In the genomic region with DNA sequence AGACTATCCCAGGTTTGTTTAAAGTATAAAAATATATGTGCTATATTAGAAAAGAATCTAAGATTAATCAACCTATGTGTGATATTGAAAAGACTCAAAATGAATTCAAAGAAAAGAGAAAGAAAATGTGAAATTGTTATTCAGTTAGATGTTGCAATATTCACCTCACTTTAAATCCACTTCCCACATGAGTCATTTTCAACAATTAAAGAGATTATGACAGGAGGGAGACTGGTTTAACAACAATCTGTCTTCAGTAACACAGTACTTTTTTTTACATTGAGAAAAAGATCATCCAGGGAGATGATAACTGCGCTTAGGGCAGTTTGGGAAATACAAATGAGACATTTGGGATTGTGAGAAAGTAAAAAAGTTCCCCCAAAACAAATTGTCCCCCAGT, we compare ENCODE assay signal across 19 cellular contexts.
DNase-seq lines count a peak whose midpoint lies in the region; ATAC-seq, FAIRE-seq and TF ChIP-seq lines count a peak whose summit lies in the region.
"Had no signal": no experiment of that assay in that cellular context is flagged by ENCODE, and none has a peak within 500 bp of the region (broad histone marks: within the 10 kb centered on the region; RNA-seq: fewer than 3 reads in every experiment).

No MANE protein-coding gene starts in this region.

- H3K9ac ChIP-seq in HepG2 (ENCODE audit: insufficient read depth, low read depth, low read length): no peak overlapping the region

- CTCF ChIA-PET in HepG2 (lab: Yijun Ruan, JAX; ENCODE audit: low intra/inter-chr PET ratio, low total read pairs): no interaction called here

- TF ChIP-seq EP300 in HepG2 (IDR thresholded peaks at IDR 0.05; ENCODE audit: low read depth in 2 of 2, low read length in 2 of 2): no peak
- TF ChIP-seq EP300 in HepG2 (CRISPR knock-in tag; IDR thresholded peaks at IDR 0.05; ENCODE audit: borderline replicate concordance): no peak

- no peaks in the 10 kb centered on the region for H3K79me2 ChIP-seq in HepG2 (ENCODE audit: insufficient read depth, low read length)

- intact Hi-C loops in adrenal gland (cut with DNase I): no loop called here
- intact Hi-C loops in thyroid gland (cut with DNase I): no loop called here
- intact Hi-C loops in HepG2 (cut with micrococcal nuclease; ENCODE audit: unreplicated experiment): no loop called here

- BruUV-seq in HepG2 (replicated peaks; lab: Mats Ljungman, UMichigan): no TSS peak

- no peak overlapping the region for H3K27ac ChIP-seq in adrenal gland
- no peak overlapping the region for H3K27ac ChIP-seq in thyroid gland
- no peak overlapping the region for H3K27ac ChIP-seq in HepG2 (ENCODE audit: extremely low read length, insufficient read depth, low read length)
- H3K27ac ChIP-seq: dorsolateral prefrontal cortex, testis had no signal

- H3K36me3 ChIP-seq in adrenal gland (replicated peaks in 1 of 2): no peaks in the 10 kb centered on the region
- no peaks in the 10 kb centered on the region for H3K36me3 ChIP-seq in thyroid gland
- no peaks in the 10 kb centered on the region for H3K36me3 ChIP-seq in HepG2 (replicated peaks in 1 of 2; ENCODE audit: control insufficient read depth in 1 of 2, insufficient read depth in 2 of 2, low read length in 2 of 2)

- TF ChIP-seq POLR2A in adrenal gland (IDR thresholded peaks at IDR 0.05): no peak
- TF ChIP-seq POLR2A in thyroid gland (IDR thresholded peaks at IDR 0.05): no peak
- no peak for TF ChIP-seq POLR2A in HepG2 (IDR thresholded peaks at IDR 0.05; ENCODE audit: insufficient read depth in 1 of 2, low read depth in 2 of 2, low read length in 2 of 2)

- no peaks in the 10 kb centered on the region for H3K4me1 ChIP-seq in adrenal gland (replicated peaks in 1 of 2)
- no peaks in the 10 kb centered on the region for H3K4me1 ChIP-seq in thyroid gland
- H3K4me1 ChIP-seq in HepG2 (ENCODE audit: insufficient read depth, low read length): no peaks in the 10 kb centered on the region
- H3K4me1 ChIP-seq: testis had no signal

- H3K9me3 ChIP-seq in adrenal gland (replicated peaks in 1 of 3): no peaks in the 10 kb centered on the region
- no peaks in the 10 kb centered on the region for H3K9me3 ChIP-seq in thyroid gland
- H3K9me3 ChIP-seq in HepG2 (ENCODE audit: low read length): peaks cover 10% of the 10 kb centered on the region; the same call in 1 of the 2 replicates
- H3K9me3 ChIP-seq: testis had no signal

- H2AFZ ChIP-seq in HepG2 (ENCODE audit: low read length): no peak overlapping the region

- 86 to 95% (median 91%) methylated on average over 1 of the region's 1 CpG for WGBS in adrenal gland, 4 donors
- 88 to 91% methylated on average over 1 of the region's 1 CpG for WGBS in thyroid gland, 2 donors
- 0% methylated on average over 1 of the region's 1 CpG for WGBS in HepG2 (ENCODE audit: low lambda C conversion rate)

- H3K4me3 ChIP-seq in foreskin fibroblast (ENCODE audit: low read depth in 1 of 2, low read length in 2 of 2): no peak overlapping the region
- H3K4me3 ChIP-seq in adrenal gland: no peak overlapping the region
- no peak overlapping the region for H3K4me3 ChIP-seq in thyroid gland (replicated peaks in 1 of 3)
- no peak overlapping the region for H3K4me3 ChIP-seq in HepG2 (replicated peaks in 1 of 3; ENCODE audit: insufficient read depth in 1 of 3, low read depth in 2 of 3, low read length in 3 of 3)
- H3K4me3 ChIP-seq: dorsolateral prefrontal cortex, testis had no signal

- ATAC-seq in HG02973 (IDR thresholded peaks at IDR 0.05; ENCODE audit: unreplicated experiment) (no peak), HepG2 (no peak)
- ATAC-seq: activated CD8-positive, alpha-beta T cell treated with anti-CD3 and anti-CD28 coated beads, Interleukin-2, amount 10 ng/mL, durations not matched to agents 7 days and 5 days; natural killer cell; T-helper 17 cell had no signal

- no peak for TF ChIP-seq CTCF in foreskin fibroblast (IDR thresholded peaks at IDR 0.05; ENCODE audit: low read depth, low read length)
- TF ChIP-seq CTCF in adrenal gland (IDR thresholded peaks at IDR 0.05): no peak
- no peak for TF ChIP-seq CTCF in thyroid gland (IDR thresholded peaks at IDR 0.05)
- no peak for TF ChIP-seq CTCF in HepG2 (CRISPR knock-in tag; IDR thresholded peaks at IDR 0.05)

- H4K20me1 ChIP-seq in HepG2 (ENCODE audit: insufficient read depth, low read length): no peaks in the 10 kb centered on the region

- H3K4me2 ChIP-seq in HepG2 (ENCODE audit: low read depth, low read length): no peak overlapping the region

- TF ChIP-seq RAD21 in HepG2 (CRISPR knock-in tag; IDR thresholded peaks at IDR 0.05): no peak

- H3K27me3 ChIP-seq in adrenal gland (no peaks in the 10 kb centered on the region), thyroid gland (no peaks in the 10 kb centered on the region), HepG2 (ENCODE audit: control insufficient read depth in 1 of 2, insufficient read depth in 2 of 2, low read length in 2 of 2) (no peaks in the 10 kb centered on the region; a peak in 1 of 5 replicates)
- H3K27me3 ChIP-seq: dorsolateral prefrontal cortex, testis had no signal

- POLR2A ChIA-PET in HepG2 (lab: Yijun Ruan, JAX): no interaction called here

- in situ Hi-C loops in HepG2 (cut with HindIII; ENCODE audit: extremely low pct_ligation_motif_present, low pct_unique_long_range_greater_than_20kb): no loop called here

- FAIRE-seq in HepG2 (lab: Jason Lieb, UNC): no peak
- FAIRE-seq: H54, keratinocyte had no signal

- DNase-seq in DMS 273 treated with DMSO at 0.1 percent for 48 hours (lab: John Stamatoyannopoulos, UW) (peak; percentile 70), LHCN-M2 (ENCODE audit: low read depth) (peak; percentile 64), SKM-1 treated with dmso at 0.1 percent for 144 hours (lab: John Stamatoyannopoulos, UW; ENCODE audit: unreplicated experiment) (peak; percentile 33), foreskin fibroblast (peak; percentile 3 to 41), adrenal gland (no peak), thyroid gland (no peak), HepG2 (ENCODE audit: low spot score) (no peak)
- DNase-seq: activated B cell treated with CpG ODN at 0.5 μM for 24 hours; activated CD8-positive, alpha-beta T cell treated with anti-CD3 and anti-CD28 coated beads, Interleukin-2, amount 10 ng/mL, durations not matched to agents 7 days and 5 days; activated T-cell treated with anti-CD3 and anti-CD28 coated beads, Interleukin-2, amount 50 U/mL, for 48 hours; dorsolateral prefrontal cortex; natural killer cell; NCI-H1930; NCI-H510A treated with DMSO at 0.1 percent for 48 hours; T-helper 17 cell; testis had no signal

TF ChIP-seq in HepG2, 621 proteins besides CTCF, POLR2A, EP300 and RAD21:
- TF ChIP-seq HNRNPL (IDR thresholded peaks at IDR 0.05; ENCODE audit: low read depth, low read length): no peak
- no peak for TF ChIP-seq ZNF841 (CRISPR knock-in tag; IDR thresholded peaks at IDR 0.05; ENCODE audit: borderline replicate concordance)

Comparison
In these comparisons a context has a peak if more than half of its experiments do, and no peak if none do; other contexts are left out.
1. DNase-seq: peak in DMS 273 treated with DMSO at 0.1 percent for 48 hours (single experiment), LHCN-M2 (single experiment), SKM-1 treated with dmso at 0.1 percent for 144 hours (single experiment) and foreskin fibroblast (2 of 2); none in adrenal gland (0 of 7), thyroid gland (0 of 2) and HepG2 (single experiment).